In genomic region chr12:50087995-50088394, GRCh38 we compare ENCODE assay signal across 1 cellular context.
TF ChIP-seq lines count a peak whose summit lies in the region.

No MANE protein-coding gene starts in this region.

TF ChIP-seq in H1, 55 proteins besides CTCF, POLR2A, EP300 and RAD21:
- TF ChIP-seq CHD2 (IDR thresholded peaks at IDR 0.05; ENCODE audit: low read length) (no peak), SAP30 (IDR thresholded peaks at IDR 0.05; ENCODE audit: insufficient read depth, insufficient replicate concordance, low read length) (no peak), TEAD4 (IDR thresholded peaks at IDR 0.05; ENCODE audit: low read depth, low read length) (no peak), SP2 (IDR thresholded peaks at IDR 0.05; ENCODE audit: low read length) (no peak), USF2 (IDR thresholded peaks at IDR 0.05; ENCODE audit: low read length) (no peak), GTF2F1 (IDR thresholded peaks at IDR 0.05; ENCODE audit: borderline replicate concordance, low read depth, low read length) (no peak), GABPA (IDR thresholded peaks at IDR 0.05; ENCODE audit: borderline replicate concordance, insufficient read depth, low read length) (no peak), BCL11A (IDR thresholded peaks at IDR 0.05; ENCODE audit: low read depth in 2 of 2, low read length in 2 of 2) (no peak), JUN (IDR thresholded peaks at IDR 0.05; ENCODE audit: low read depth, low read length) (no peak), BRCA1 (IDR thresholded peaks at IDR 0.05; ENCODE audit: low read depth, low read length) (no peak), SRF (IDR thresholded peaks at IDR 0.05; ENCODE audit: low read depth, low read length) (no peak), HDAC2 (IDR thresholded peaks at IDR 0.05; ENCODE audit: borderline replicate concordance in 1 of 2, low read depth in 2 of 2, low read length in 2 of 2) (no peak), SIRT6 (IDR thresholded peaks at IDR 0.05; ENCODE audit: low read length) (no peak), ASH2L (IDR thresholded peaks at IDR 0.05; ENCODE audit: low read length) (no peak), KDM4A (IDR thresholded peaks at IDR 0.05; ENCODE audit: low read depth, low read length, severe bottlenecking) (no peak), TAF1 (IDR thresholded peaks at IDR 0.05; ENCODE audit: low read depth, low read length) (no peak), RXRA (IDR thresholded peaks at IDR 0.05; ENCODE audit: insufficient read depth, low read depth, low read length) (no peak), CHD7 (IDR thresholded peaks at IDR 0.05; ENCODE audit: insufficient replicate concordance, low read length) (no peak), EGR1 (IDR thresholded peaks at IDR 0.05; ENCODE audit: borderline replicate concordance, low read depth, low read length) (no peak)
